ENCODE assay signal across 1 cellular context in the genomic region with DNA sequence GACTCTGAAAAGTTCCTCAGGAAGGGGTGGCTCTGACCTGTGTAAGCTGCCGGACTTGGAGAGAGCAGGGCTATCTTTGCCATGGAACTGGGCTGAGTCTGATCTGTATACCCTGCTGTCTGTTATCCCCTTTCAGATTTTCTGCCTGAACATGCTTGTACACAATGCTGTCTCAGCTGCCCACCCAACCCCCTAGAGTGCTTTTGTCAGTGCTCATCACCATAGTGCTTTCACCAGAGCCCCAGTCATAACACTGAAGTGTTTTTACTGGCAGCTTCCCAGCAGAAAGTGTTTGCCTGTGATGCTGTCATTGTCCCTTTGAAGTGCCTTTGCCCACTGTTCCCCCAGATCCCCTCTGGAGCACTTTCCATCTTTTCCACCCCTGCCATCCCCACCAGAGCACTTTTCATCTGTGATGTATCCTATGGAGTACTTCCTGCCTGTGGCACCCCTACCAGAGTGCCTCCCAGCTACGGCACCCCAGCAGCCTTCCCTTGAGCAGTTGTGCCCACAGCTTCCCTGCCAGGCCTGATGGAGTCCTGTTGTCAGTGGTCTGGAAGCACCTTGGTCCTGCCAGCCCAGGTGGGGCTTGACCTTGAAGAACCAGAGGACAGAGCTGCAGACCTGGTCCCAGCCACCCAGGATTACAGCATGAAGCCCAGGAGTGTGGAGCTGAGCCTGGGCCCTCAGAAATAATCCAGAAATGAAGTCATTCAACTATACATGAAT.
TF ChIP-seq lines count a peak whose summit lies in the region.

No MANE protein-coding gene starts in this region.

TF ChIP-seq in GM23338, 12 proteins besides CTCF, POLR2A, EP300 and RAD21 (continued from another document):
- TF ChIP-seq, protein P1, sequence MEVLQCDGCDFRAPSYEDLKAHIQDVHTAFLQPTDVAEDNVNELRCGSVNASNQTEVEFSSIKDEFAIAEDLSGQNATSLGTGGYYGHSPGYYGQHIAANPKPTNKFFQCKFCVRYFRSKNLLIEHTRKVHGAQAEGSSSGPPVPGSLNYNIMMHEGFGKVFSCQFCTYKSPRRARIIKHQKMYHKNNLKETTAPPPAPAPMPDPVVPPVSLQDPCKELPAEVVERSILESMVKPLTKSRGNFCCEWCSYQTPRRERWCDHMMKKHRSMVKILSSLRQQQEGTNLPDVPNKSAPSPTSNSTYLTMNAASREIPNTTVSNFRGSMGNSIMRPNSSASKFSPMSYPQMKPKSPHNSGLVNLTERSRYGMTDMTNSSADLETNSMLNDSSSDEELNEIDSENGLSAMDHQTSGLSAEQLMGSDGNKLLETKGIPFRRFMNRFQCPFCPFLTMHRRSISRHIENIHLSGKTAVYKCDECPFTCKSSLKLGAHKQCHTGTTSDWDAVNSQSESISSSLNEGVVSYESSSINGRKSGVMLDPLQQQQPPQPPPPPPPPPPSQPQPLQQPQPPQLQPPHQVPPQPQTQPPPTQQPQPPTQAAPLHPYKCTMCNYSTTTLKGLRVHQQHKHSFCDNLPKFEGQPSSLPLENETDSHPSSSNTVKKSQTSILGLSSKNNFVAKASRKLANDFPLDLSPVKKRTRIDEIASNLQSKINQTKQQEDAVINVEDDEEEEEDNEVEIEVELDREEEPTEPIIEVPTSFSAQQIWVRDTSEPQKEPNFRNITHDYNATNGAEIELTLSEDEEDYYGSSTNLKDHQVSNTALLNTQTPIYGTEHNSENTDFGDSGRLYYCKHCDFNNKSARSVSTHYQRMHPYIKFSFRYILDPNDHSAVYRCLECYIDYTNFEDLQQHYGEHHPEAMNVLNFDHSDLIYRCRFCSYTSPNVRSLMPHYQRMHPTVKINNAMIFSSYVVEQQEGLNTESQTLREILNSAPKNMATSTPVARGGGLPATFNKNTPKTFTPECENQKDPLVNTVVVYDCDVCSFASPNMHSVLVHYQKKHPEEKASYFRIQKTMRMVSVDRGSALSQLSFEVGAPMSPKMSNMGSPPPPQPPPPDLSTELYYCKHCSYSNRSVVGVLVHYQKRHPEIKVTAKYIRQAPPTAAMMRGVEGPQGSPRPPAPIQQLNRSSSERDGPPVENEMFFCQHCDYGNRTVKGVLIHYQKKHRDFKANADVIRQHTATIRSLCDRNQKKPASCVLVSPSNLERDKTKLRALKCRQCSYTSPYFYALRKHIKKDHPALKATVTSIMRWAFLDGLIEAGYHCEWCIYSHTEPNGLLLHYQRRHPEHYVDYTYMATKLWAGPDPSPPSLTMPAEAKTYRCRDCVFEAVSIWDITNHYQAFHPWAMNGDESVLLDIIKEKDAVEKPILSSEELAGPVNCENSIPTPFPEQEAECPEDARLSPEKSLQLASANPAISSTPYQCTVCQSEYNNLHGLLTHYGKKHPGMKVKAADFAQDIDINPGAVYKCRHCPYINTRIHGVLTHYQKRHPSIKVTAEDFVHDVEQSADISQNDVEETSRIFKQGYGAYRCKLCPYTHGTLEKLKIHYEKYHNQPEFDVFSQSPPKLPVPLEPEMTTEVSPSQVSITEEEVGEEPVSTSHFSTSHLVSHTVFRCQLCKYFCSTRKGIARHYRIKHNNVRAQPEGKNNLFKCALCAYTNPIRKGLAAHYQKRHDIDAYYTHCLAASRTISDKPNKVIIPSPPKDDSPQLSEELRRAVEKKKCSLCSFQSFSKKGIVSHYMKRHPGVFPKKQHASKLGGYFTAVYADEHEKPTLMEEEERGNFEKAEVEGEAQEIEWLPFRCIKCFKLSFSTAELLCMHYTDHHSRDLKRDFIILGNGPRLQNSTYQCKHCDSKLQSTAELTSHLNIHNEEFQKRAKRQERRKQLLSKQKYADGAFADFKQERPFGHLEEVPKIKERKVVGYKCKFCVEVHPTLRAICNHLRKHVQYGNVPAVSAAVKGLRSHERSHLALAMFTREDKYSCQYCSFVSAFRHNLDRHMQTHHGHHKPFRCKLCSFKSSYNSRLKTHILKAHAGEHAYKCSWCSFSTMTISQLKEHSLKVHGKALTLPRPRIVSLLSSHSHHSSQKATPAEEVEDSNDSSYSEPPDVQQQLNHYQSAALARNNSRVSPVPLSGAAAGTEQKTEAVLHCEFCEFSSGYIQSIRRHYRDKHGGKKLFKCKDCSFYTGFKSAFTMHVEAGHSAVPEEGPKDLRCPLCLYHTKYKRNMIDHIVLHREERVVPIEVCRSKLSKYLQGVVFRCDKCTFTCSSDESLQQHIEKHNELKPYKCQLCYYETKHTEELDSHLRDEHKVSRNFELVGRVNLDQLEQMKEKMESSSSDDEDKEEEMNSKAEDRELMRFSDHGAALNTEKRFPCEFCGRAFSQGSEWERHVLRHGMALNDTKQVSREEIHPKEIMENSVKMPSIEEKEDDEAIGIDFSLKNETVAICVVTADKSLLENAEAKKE (CRISPR knock-in tag; IDR thresholded peaks at IDR 0.05) = no peak
- TF ChIP-seq POLR2AphosphoS5 (IDR thresholded peaks at IDR 0.05; ENCODE audit: low read depth) = no peak
- TF ChIP-seq, protein P2, sequence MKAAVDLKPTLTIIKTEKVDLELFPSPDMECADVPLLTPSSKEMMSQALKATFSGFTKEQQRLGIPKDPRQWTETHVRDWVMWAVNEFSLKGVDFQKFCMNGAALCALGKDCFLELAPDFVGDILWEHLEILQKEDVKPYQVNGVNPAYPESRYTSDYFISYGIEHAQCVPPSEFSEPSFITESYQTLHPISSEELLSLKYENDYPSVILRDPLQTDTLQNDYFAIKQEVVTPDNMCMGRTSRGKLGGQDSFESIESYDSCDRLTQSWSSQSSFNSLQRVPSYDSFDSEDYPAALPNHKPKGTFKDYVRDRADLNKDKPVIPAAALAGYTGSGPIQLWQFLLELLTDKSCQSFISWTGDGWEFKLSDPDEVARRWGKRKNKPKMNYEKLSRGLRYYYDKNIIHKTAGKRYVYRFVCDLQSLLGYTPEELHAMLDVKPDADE (IDR thresholded peaks at IDR 0.05) = no peak
- TF ChIP-seq ZNF331 (CRISPR knock-in tag; IDR thresholded peaks at IDR 0.05; ENCODE audit: low read depth) = no peak
- no peak for TF ChIP-seq EZH2phosphoT487 (IDR thresholded peaks at IDR 0.05; ENCODE audit: unreplicated experiment)
- TF ChIP-seq CREB1 (CRISPR knock-in tag; IDR thresholded peaks at IDR 0.05; ENCODE audit: low read depth) = no peak
- TF ChIP-seq STAT1 (IDR thresholded peaks at IDR 0.05; ENCODE audit: unreplicated experiment) = no peak
